Comparison of ENCODE assay signal across 9 cellular contexts in the genomic region with DNA sequence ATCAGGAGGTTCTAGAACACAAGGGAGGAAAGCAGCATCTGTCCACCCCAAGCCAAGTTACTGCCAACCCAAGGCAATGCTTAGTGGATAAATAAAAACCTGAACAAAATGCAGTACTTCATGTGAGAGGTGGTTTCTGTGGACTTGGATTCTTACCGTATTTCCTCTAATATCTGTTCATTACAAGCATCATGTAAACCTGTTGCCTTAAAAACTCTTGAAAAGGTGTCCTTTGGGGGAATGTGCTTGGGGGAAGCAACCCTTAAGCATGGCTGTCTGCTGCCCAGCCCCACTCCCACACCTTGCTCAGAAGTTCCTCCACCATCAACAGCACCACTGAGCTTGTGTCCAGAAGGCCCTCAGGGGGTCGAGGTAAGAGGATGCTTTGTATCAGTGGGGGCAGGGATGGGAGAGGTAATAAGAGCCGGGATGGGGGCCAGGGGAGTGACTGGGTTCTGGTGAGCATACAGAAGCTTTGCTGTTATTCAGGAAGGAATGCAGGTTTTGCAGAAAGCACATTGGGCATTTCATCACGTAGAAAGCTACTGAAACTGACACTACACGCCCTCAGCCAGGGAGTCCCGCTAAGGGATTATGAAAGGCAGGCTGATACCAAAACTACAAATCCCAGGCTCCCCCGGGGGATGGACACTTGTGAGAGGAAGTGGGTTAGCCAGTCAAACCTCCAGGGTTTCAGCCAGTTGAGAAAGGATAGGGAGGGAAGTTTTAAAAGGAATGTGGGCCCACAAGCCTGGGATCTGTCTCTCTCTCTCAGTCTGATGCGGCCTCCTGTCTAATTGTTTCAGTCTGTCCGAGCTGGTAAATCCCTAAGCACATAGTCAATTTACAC. TPM values are rescaled to one million over a fixed set of nuclear protein-coding genes. Genes with fewer than 3 reads are reported as not detected.
DNase-seq lines count a peak whose midpoint lies in the region; ATAC-seq, FAIRE-seq and TF ChIP-seq lines count a peak whose summit lies in the region.
"Had no signal": no experiment of that assay in that cellular context is flagged by ENCODE, and none has a peak within 500 bp of the region (broad histone marks: within the 10 kb centered on the region; RNA-seq: fewer than 3 reads in every experiment).

No MANE protein-coding gene starts in this region.

- FAIRE-seq in GM12878 (lab: Jason Lieb, UNC) (no peak), frontal cortex (lab: Jason Lieb, UNC) (no peak)

- TF ChIP-seq EP300 in GM12878 (IDR thresholded peaks at IDR 0.05; ENCODE audit: borderline replicate concordance in 1 of 2, control insufficient read depth in 1 of 2, low read depth in 2 of 2, low read length in 2 of 2) = no peak

- H3K4me1 Mint-ChIP-seq in naive thymus-derived CD8-positive, alpha-beta T cell = peaks cover 0 to 12% (median 3%) of the 10 kb centered on the region in 4 donors

- ATAC-seq in Right ventricle myocardium inferior (peak; percentile 89), GM12878 (no peak), aorta (ENCODE audit: low FRiP score) (peak; percentile 62)
- no peak for ATAC-seq in naive thymus-derived CD8-positive, alpha-beta T cell

- TF ChIP-seq POLR2A in GM12878 (IDR thresholded peaks at IDR 0.05; ENCODE audit: low read depth, low read length) = no peak

- POLR2A ChIA-PET in GM12878 (lab: Charles Lee) = no interaction called here
- POLR2A ChIA-PET in naive thymus-derived CD8-positive, alpha-beta T cell (lab: Charles Lee) = no interaction called here

- H3K36me3 ChIP-seq in GM12878 (ENCODE audit: control insufficient read depth in 2 of 2, insufficient read depth in 2 of 2, low read length in 1 of 2) = peaks cover 7 to 24% of the 10 kb centered on the region in 2 experiments; a peak in 3 of 4 replicates
- H3K36me3 ChIP-seq in kidney epithelial cell (ENCODE audit: control insufficient read depth, insufficient read depth, low read length) = no peaks in the 10 kb centered on the region
- H3K36me3 ChIP-seq in aorta (ENCODE audit: control insufficient read depth in 1 of 2, insufficient read depth in 2 of 2, low read length in 1 of 2) = no peaks in the 10 kb centered on the region

- H3K9me3 Mint-ChIP-seq in naive thymus-derived CD8-positive, alpha-beta T cell = no peaks in the 10 kb centered on the region

- H3K27me3 ChIP-seq in GM12878 (replicated peaks in 1 of 2; ENCODE audit: control insufficient read depth in 2 of 2, insufficient read depth in 2 of 2, low read length in 1 of 2) = no peaks in the 10 kb centered on the region
- no peaks in the 10 kb centered on the region for H3K27me3 ChIP-seq in kidney epithelial cell (ENCODE audit: control insufficient read depth, insufficient read depth, low read length)
- no peaks in the 10 kb centered on the region for H3K27me3 ChIP-seq in aorta (ENCODE audit: control insufficient read depth in 1 of 2, insufficient read depth in 2 of 2, low read length in 1 of 2)

- H4K20me1 ChIP-seq in GM12878 (ENCODE audit: control insufficient read depth, insufficient read depth) = no peaks in the 10 kb centered on the region; the same call in 1 of the 2 replicates

- in situ Hi-C loops in GM12878 (cut with MboI) = no loop called here

- RAD21 ChIA-PET in GM12878 (lab: Charles Lee; ENCODE audit: unreplicated experiment) = no interaction called here

- 86% methylated on average over 9 of the region's 9 CpGs for WGBS in GM12878 (ENCODE audit: insufficient coverage, insufficient replicate concordance, low lambda C conversion rate, missing lambda C conversion rate)
- WGBS in aorta, 2 donors = 49 to 57% methylated on average over 9 of the region's 9 CpGs

- intact Hi-C loops in Right ventricle myocardium inferior (cut with DNase I) (no loop called here), cardiac septum (cut with DNase I) (no loop called here), GM12878 (cut with micrococcal nuclease; ENCODE audit: unreplicated experiment) (no loop called here), aorta (cut with DNase I) (loop anchor here in 1 of 2 donors (5.0 kb wide), 1 partner anchor 38 kb away; no protein-coding TSS in a partner anchor)

- TF ChIP-seq CTCF in GM12878 (IDR thresholded peaks at IDR 0.05 in 2 of 3, conservative IDR thresholded peaks at IDR 0.05 in 1 of 3; ENCODE audit: control insufficient read depth in 2 of 3, extremely low read depth in 1 of 3, insufficient read depth in 1 of 3, low read depth in 3 of 3, low read length in 3 of 3) = no peak
- TF ChIP-seq CTCF in kidney epithelial cell (IDR thresholded peaks at IDR 0.05; ENCODE audit: insufficient read depth, low read length, poor library complexity, severe bottlenecking) = no peak

- no peak overlapping the region for H3K4me2 ChIP-seq in GM12878 (ENCODE audit: control insufficient read depth, insufficient read depth)

- H3K4me1 ChIP-seq in GM12878 (ENCODE audit: control insufficient read depth, insufficient read depth, low read length) (no peaks in the 10 kb centered on the region), aorta (ENCODE audit: control insufficient read depth in 1 of 2, insufficient read depth in 2 of 2, low read length in 2 of 2) (no peaks in the 10 kb centered on the region)

- no peaks in the 10 kb centered on the region for H3K79me2 ChIP-seq in GM12878 (ENCODE audit: control insufficient read depth, insufficient read depth, low read length)

- H2AFZ ChIP-seq in GM12878 (ENCODE audit: control insufficient read depth, low read depth, low read length) = no peak overlapping the region

- CTCF ChIA-PET in GM12878 (lab: Yijun Ruan, JAX) = no interaction called here

- TF ChIP-seq RAD21 in GM12878 (IDR thresholded peaks at IDR 0.05; ENCODE audit: insufficient read depth, low read depth, low read length) = no peak

- H3K4me3 Mint-ChIP-seq in naive thymus-derived CD8-positive, alpha-beta T cell = no peak overlapping the region

- H3K9ac ChIP-seq in GM12878 (ENCODE audit: control insufficient read depth, insufficient read depth, low read length) = no peak overlapping the region

- BruUV-seq in GM12878 (replicated peaks; lab: Mats Ljungman, UMichigan) = no TSS peak

- H3K9me3 ChIP-seq in GM12878 (replicated peaks; ENCODE audit: control insufficient read depth, insufficient read depth, low read length) = no peaks in the 10 kb centered on the region
- no peaks in the 10 kb centered on the region for H3K9me3 ChIP-seq in aorta (ENCODE audit: control insufficient read depth, low read length)

- DNase-seq in Right ventricle myocardium inferior (ENCODE audit: missing footprints) (peak; percentile 80), cardiac septum (ENCODE audit: low spot score) (no peak), GM12878 (ENCODE audit: low read depth, low spot score) (no peak), kidney epithelial cell (ENCODE audit: low read depth) (peak; percentile 50), aorta (peak in 1 of 2 donors; percentile 65), frontal cortex (ENCODE audit: low spot score in 2 of 2) (no peak)
- DNase-seq in activated CD8-positive, alpha-beta memory T cell treated with anti-CD3 and anti-CD28 coated beads, Interleukin-2, amount 50 U/mL, for 48 hours = no peak
- no peak for DNase-seq in naive thymus-derived CD8-positive, alpha-beta T cell

- H3K27me3 Mint-ChIP-seq in naive thymus-derived CD8-positive, alpha-beta T cell = no peaks in the 10 kb centered on the region

- SMC1A ChIA-PET in GM12878 (lab: Charles Lee; ENCODE audit: uncharacterized antibody, unreplicated experiment) = no interaction called here

- peak overlapping the region in 4 of 10 donors; percentile 29 to 60 (median 38) for H3K27ac Mint-ChIP-seq in naive thymus-derived CD8-positive, alpha-beta T cell

- H3K4me3 ChIP-seq in GM12878 (no peak overlapping the region), kidney epithelial cell (ENCODE audit: low read depth, low read length) (no peak overlapping the region), aorta (ENCODE audit: low read length in 2 of 2) (no peak overlapping the region)

- peaks cover 6 to 72% (median 16%) of the 10 kb centered on the region in 3 donors for H3K36me3 Mint-ChIP-seq in naive thymus-derived CD8-positive, alpha-beta T cell

- H3K27ac ChIP-seq in GM12878 (ENCODE audit: control insufficient read depth, insufficient read depth) = no peak overlapping the region
- H3K27ac ChIP-seq in aorta (ENCODE audit: low read depth in 1 of 2, low read length in 2 of 2) = no peak overlapping the region

TF ChIP-seq in GM12878, 131 proteins besides CTCF, POLR2A, EP300 and RAD21:
- TF ChIP-seq SPI1 (IDR thresholded peaks at IDR 0.05; ENCODE audit: borderline replicate concordance, insufficient read depth, low read depth, low read length) (peak; percentile 42; the same call in 1 of the 2 replicates), SMARCA5 (IDR thresholded peaks at IDR 0.05) (no peak), SIX5 (IDR thresholded peaks at IDR 0.05; ENCODE audit: low read depth, low read length, severe bottlenecking) (peak; percentile 44), MTA3 (IDR thresholded peaks at IDR 0.05; ENCODE audit: borderline replicate concordance, low read length) (no peak)

RNA-seq across cellular contexts. Expression of a gene that starts 52.0 kb away (rescaled TPM):
- total RNA-seq in Right ventricle myocardium inferior (not detected), cardiac septum (not detected), GM12878 (2014; rRNA removed) (not detected in 2 replicates), GM12878 (2014; rRNA removed; fragmentation: Illumina TruSeq; extraction: Trizol) (not detected in 2 replicates), GM12878 (2021) (not detected in 2 replicates), kidney epithelial cell (not detected in 2 replicates), aorta (under 1 TPM; 0.19 to 0.24 TPM), frontal cortex (not detected)
- total RNA-seq in GM12878 (2013; cell fraction: nucleolus; rRNA removed) = 0.31 and 0.42 TPM in 2 replicates
- 0.07 TPM for polyA plus RNA-seq in GM12878 (2011; ENCODE audit: low read depth)
- polyA plus RNA-seq in GM12878 (2011; rRNA removed) (not detected in 2 replicates), GM12878 (2014; fragmentation: Illumina TruSeq; extraction: Trizol) (not detected in 2 replicates), GM12878 (2014; fragmentation: Nextera tagmentation; extraction: Ambion mirVana) (not detected), GM12878 (2014; rRNA removed) (not detected in 2 replicates), GM12878 (2016; fragmentation: Nextera tagmentation; extraction: Ambion mirVana) (not detected), aorta (not detected)
- polyA plus RNA-seq in GM12878 (2011; cell fraction: cytosol; rRNA removed) = not detected in 2 replicates
- 0.06 TPM in 1 of 2 replicates, not detected in the other for polyA plus RNA-seq in GM12878 (2011; cell fraction: nucleus; rRNA removed)
- polyA plus RNA-seq in GM12878 (2012) = 0.06 TPM in 1 of 2 replicates, not detected in the other
- not detected in 2 replicates for polyA minus RNA-seq in GM12878 (2011; rRNA and poly(A)+ RNA removed)
- polyA minus RNA-seq in GM12878 (2011; cell fraction: cytosol; rRNA and poly(A)+ RNA removed) = not detected in 2 replicates
- not detected in 2 replicates for polyA minus RNA-seq in GM12878 (2011; cell fraction: nucleus; rRNA and poly(A)+ RNA removed)
- total RNA-seq in naive thymus-derived CD8-positive, alpha-beta T cell = not detected
- not detected for polyA plus RNA-seq in naive thymus-derived CD8-positive, alpha-beta T cell
- total RNA-seq: activated CD8-positive, alpha-beta memory T cell treated with anti-CD3 and anti-CD28 coated beads for 36 hours had no signal

Comparison
In these comparisons a context has a peak if more than half of its experiments do, and no peak if none do; other contexts are left out.
1. DNase-seq: peak in Right ventricle myocardium inferior (single experiment) and kidney epithelial cell (single experiment); none in cardiac septum (single experiment), GM12878 (single experiment), activated CD8-positive, alpha-beta memory T cell treated with anti-CD3 and anti-CD28 coated beads, Interleukin-2, amount 50 U/mL, for 48 hours (single experiment), frontal cortex (0 of 2) and naive thymus-derived CD8-positive, alpha-beta T cell (0 of 10).
2. ATAC-seq: peak in Right ventricle myocardium inferior (single experiment) and aorta (single experiment); none in GM12878 (single experiment) and naive thymus-derived CD8-positive, alpha-beta T cell (0 of 2).